ENCODE assay signal across 8 cellular contexts in the genomic region with DNA sequence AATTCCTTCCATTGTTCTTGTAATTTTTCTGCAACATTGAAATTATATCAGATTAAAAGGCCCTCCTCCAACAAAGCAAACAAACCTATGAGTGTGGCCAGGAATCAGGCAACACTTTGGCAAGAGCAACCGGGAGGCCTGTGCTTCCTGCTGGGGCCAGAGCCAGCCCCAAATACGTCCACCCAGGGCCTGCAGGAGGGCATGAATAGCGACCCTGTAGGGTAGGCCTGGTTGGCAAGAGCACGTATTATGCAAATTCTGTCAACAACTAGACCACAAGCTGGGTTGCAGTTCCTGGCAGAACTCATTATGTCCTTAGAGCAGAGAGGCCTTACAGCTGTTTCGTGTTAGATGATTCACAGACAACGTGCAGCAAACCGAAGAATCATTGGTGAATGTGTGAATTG. TPM values are rescaled to one million over a fixed set of nuclear protein-coding genes. Genes with fewer than 3 reads are reported as not detected.
A peak's percentile ranks its signal among the peaks of the same experiment; 100 is the strongest.
DNase-seq lines count a peak whose midpoint lies in the region; ATAC-seq and TF ChIP-seq lines count a peak whose summit lies in the region.

No MANE protein-coding gene starts in this region.

- H3K27me3 ChIP-seq in gastroesophageal sphincter (no peaks in the 10 kb centered on the region), osteoblast (ENCODE audit: insufficient read depth, low read length) (no peaks in the 10 kb centered on the region)

- TF ChIP-seq EP300 in gastroesophageal sphincter (IDR thresholded peaks at IDR 0.05) = no peak

- no peaks in the 10 kb centered on the region for H3K79me2 ChIP-seq in osteoblast (ENCODE audit: insufficient read depth, low read length)

- H3K4me1 ChIP-seq in gastroesophageal sphincter (peaks cover 9 to 90% (median 30%) of the 10 kb centered on the region in 3 donors), osteoblast (ENCODE audit: insufficient read depth, low read length) (peaks cover 26% of the 10 kb centered on the region)

- TF ChIP-seq CTCF in gastroesophageal sphincter (IDR thresholded peaks at IDR 0.05) (no peak), osteoblast (IDR thresholded peaks at IDR 0.05; ENCODE audit: extremely low read depth, low read depth, low read length) (no peak)

- H3K9me3 ChIP-seq in gastroesophageal sphincter (no peaks in the 10 kb centered on the region), osteoblast (ENCODE audit: low read depth, low read length) (no peaks in the 10 kb centered on the region)

- DNase-seq in DMS53 treated with DMSO at 0.1 percent for 48 hours (lab: John Stamatoyannopoulos, UW; ENCODE audit: unreplicated experiment) (peak; percentile 48), NOMO-1 treated with DMSO at 0.1 percent for 48 hours (lab: John Stamatoyannopoulos, UW; ENCODE audit: unreplicated experiment) (peak; percentile 95), osteoblast (ENCODE audit: insufficient read length, low spot score, missing footprints) (peak; percentile 84), D341Med (ENCODE audit: low spot score) (no peak)
- peak; percentile 29 for DNase-seq in activated T-helper 9 cell treated with anti-CD3 and anti-CD28 coated beads, Interleukin-2, amount 50 U/mL, for 16 hours (ENCODE audit: low read depth)

- H2AFZ ChIP-seq in osteoblast (ENCODE audit: low read length) = peak overlapping the region; percentile 52

- H3K4me3 ChIP-seq in gastroesophageal sphincter = no peak overlapping the region
- no peak overlapping the region for H3K4me3 ChIP-seq in osteoblast (ENCODE audit: insufficient read depth, low read length)

- H3K36me3 ChIP-seq in gastroesophageal sphincter = no peaks in the 10 kb centered on the region
- no peaks in the 10 kb centered on the region for H3K36me3 ChIP-seq in osteoblast (ENCODE audit: insufficient read depth, low read length)

- 1 to 5% methylated on average over 7 of the region's 7 CpGs for WGBS in gastroesophageal sphincter (ENCODE audit: low coverage in 1 of 2), 2 donors

- peak overlapping the region; percentile 86 to 94 (median 92) for H3K27ac ChIP-seq in gastroesophageal sphincter
- H3K27ac ChIP-seq in osteoblast (ENCODE audit: low read depth, low read length) = peak overlapping the region; percentile 96

- ATAC-seq in GM19468 (IDR thresholded peaks at IDR 0.05; ENCODE audit: extremely low read depth, unreplicated experiment) (peak; percentile 74), HG03565 (IDR thresholded peaks at IDR 0.05; ENCODE audit: unreplicated experiment) (peak; percentile 47), gastroesophageal sphincter (peak; percentile 84)

- peak overlapping the region; percentile 19 for H3K4me2 ChIP-seq in osteoblast (ENCODE audit: insufficient read depth, low read length)

- TF ChIP-seq POLR2A in gastroesophageal sphincter (IDR thresholded peaks at IDR 0.05) = no peak

- H4K20me1 ChIP-seq in osteoblast (ENCODE audit: insufficient read depth, low read length) = no peaks in the 10 kb centered on the region

RNA-seq across cellular contexts. Expression of a gene that starts 26.9 kb away (rescaled TPM):
- 100 to 1,000 TPM; 253 to 467 (median 361) TPM for total RNA-seq in gastroesophageal sphincter
- total RNA-seq in osteoblast = 368 and 433 TPM in 2 replicates

RNA-seq across cellular contexts. Expression of a gene that starts 50.7 kb away (rescaled TPM):
- total RNA-seq in gastroesophageal sphincter (10 to 100 TPM; 65.5 to 92.3 (median 73.5) TPM), osteoblast (37.4 and 42.0 TPM in 2 replicates)
